In the genomic region with DNA sequence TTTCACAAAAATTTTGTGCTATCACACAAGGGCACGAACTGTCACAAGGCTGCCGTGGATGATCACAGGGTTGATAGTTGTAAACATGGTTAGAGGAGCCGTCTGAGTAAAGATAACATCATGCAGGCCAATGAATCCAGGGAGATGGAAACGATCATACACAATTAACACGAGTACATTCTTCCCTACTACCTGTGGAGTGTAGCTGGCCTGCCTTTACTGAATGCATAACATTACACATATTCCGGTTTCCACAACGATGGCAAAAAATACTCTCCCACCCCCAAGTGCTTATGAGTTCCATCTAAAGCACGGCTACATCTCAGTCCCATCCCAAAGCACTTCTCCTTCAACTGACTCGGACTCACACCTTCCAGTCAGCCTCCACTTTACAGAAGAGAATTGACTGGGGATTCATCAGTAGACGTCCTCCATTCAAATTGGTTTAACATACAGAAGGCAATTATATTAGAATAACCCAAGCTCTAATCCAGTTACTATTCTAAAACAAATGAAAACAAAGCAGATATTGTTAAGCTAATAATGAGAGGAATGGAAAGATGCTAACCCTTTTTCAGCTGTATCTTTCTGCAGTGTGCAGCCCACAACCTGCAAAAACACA, we compare ENCODE assay signal across 12 cellular contexts.
"Had no signal": no experiment of that assay in that cellular context is flagged by ENCODE, and none has a peak within 500 bp of the region (broad histone marks: within the 10 kb centered on the region; RNA-seq: fewer than 3 reads in every experiment).

No MANE protein-coding gene starts in this region.

- H3K9me3 ChIP-seq: left lung, transverse colon had no signal

- H3K36me3 Mint-ChIP-seq: natural killer cell had no signal

- H3K9me3 Mint-ChIP-seq: natural killer cell, T-cell had no signal

- H3K27ac Mint-ChIP-seq: activated CD8-positive, alpha-beta T cell treated with anti-CD3 and anti-CD28 coated beads, Interleukin-2, amount 10 ng/mL, durations not matched to agents 7 days and 5 days; natural killer cell had no signal

- H3K27me3 Mint-ChIP-seq: T-cell had no signal

- H3K27ac ChIP-seq: left lung had no signal

- H3K4me3 Mint-ChIP-seq: activated CD8-positive, alpha-beta T cell treated with anti-CD3 and anti-CD28 coated beads, Interleukin-2, amount 10 ng/mL, durations not matched to agents 7 days and 5 days; natural killer cell; T-cell had no signal

- DNase-seq: activated CD4-positive, alpha-beta T cell treated with anti-CD3 and anti-CD28 coated beads for 4 hours; activated CD8-positive, alpha-beta memory T cell treated with anti-CD3 and anti-CD28 coated beads, Interleukin-2, amount 50 U/mL, for 4 hours; activated CD8-positive, alpha-beta T cell treated with anti-CD3 and anti-CD28 coated beads, Interleukin-2, amount 10 ng/mL, durations not matched to agents 7 days and 5 days; activated gamma-delta T cell treated with Interleukin-2 at 50 U/mL for 16 hours; erythroblast; left lung; natural killer cell; posterior cingulate gyrus; stimulated activated CD4-positive, alpha-beta T cell treated with anti-CD3 and anti-CD28 coated beads, Interleukin-4, amount 100 ng/mL, for 24 hours; stimulated activated naive CD4-positive, alpha-beta T cell; T-cell had no signal

- H3K4me1 ChIP-seq: left lung, transverse colon had no signal

- H3K27me3 ChIP-seq: left lung, transverse colon had no signal
